25 cellular contexts compared by ENCODE assay signal in the genomic region with DNA sequence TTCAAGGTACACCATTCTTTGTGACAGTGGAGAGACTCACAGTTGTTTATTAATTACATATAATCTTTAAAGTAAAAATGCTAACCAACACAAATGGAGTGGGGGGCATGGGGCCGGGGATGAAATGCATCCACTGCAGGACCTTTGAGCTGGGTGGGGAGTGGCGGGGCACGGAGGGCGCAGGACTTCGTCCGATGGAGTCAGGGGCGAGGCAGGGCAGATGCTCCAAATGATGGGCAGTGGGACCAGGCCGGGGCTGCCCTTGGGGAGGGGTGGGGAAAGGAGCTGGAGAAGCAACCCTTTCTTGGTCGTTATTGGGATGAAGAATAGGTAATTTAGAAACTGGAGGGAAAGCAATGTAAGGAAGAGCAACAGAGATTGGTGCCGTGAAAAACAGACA.
"Had no signal": no experiment of that assay in that cellular context is flagged by ENCODE, and none has a peak within 500 bp of the region (broad histone marks: within the 10 kb centered on the region; RNA-seq: fewer than 3 reads in every experiment).

No MANE protein-coding gene starts in this region.

- H3K36me3 ChIP-seq: ascending aorta, breast epithelium, cardiac muscle cell, colonic mucosa, esophagus muscularis mucosa, gastroesophageal sphincter had no signal

- H3K4me1 ChIP-seq: ascending aorta, breast epithelium, colonic mucosa, esophagus muscularis mucosa, foreskin keratinocyte, gastroesophageal sphincter had no signal

- ATAC-seq: activated naive CD4-positive, alpha-beta T cell treated with anti-CD3 and anti-CD28 coated beads, Interleukin-2, amount 50 U/mL, for 72 hours; activated T-cell treated with anti-CD3 and anti-CD28 coated beads, Interleukin-2, amount 50 U/mL, for 72 hours; foreskin keratinocyte; gastroesophageal sphincter had no signal

- DNase-seq: activated CD4-positive, alpha-beta memory T cell treated with anti-CD3 and anti-CD28 coated beads, Interleukin-2, amount 10 ng/mL, durations not matched to agents 7 days and 5 days; activated CD4-positive, alpha-beta T cell treated with anti-CD3 and anti-CD28 coated beads for 1 hour; activated CD4-positive, alpha-beta T cell treated with anti-CD3 and anti-CD28 coated beads for 4 hours; activated CD4-positive, alpha-beta T cell treated with anti-CD3 and anti-CD28 coated beads, Interleukin-2, amount 10 ng/mL, durations not matched to agents 7 days and 5 days; activated CD4-positive, alpha-beta T cell treated with anti-CD3 and anti-CD28 coated beads, Interleukin-2, amount 50 U/mL, for 4 hours; activated CD8-positive, alpha-beta memory T cell treated with anti-CD3 and anti-CD28 coated beads, Interleukin-2, amount 50 U/mL, for 48 hours; activated gamma-delta T cell; activated naive CD4-positive, alpha-beta T cell; activated naive CD4-positive, alpha-beta T cell treated with anti-CD3 and anti-CD28 coated beads, Interleukin-2, amount 10 ng/mL, durations not matched to agents 7 days and 5 days; activated naive CD8-positive, alpha-beta T cell treated with anti-CD3 and anti-CD28 coated beads, Interleukin-2, amount 10 ng/mL, durations not matched to agents 7 days and 5 days; activated T-cell treated with anti-CD3 and anti-CD28 coated beads for 4 hours; activated T-cell treated with anti-CD3 and anti-CD28 coated beads, Interleukin-2, amount 50 U/mL, for 24 hours; activated T-cell treated with anti-CD3 and anti-CD28 coated beads, Interleukin-2, amount 50 U/mL, for 72 hours; colonic mucosa; effector memory CD4-positive, alpha-beta T cell; foreskin keratinocyte; T-helper 2 cell had no signal

- H3K4me3 ChIP-seq: ascending aorta, breast epithelium, cardiac muscle cell, colonic mucosa, dorsolateral prefrontal cortex, esophagus muscularis mucosa, gastroesophageal sphincter had no signal

- H3K27me3 ChIP-seq: ascending aorta, colonic mucosa had no signal

- H3K27ac ChIP-seq: ascending aorta, breast epithelium, cardiac muscle cell, colonic mucosa, dorsolateral prefrontal cortex, esophagus muscularis mucosa, foreskin keratinocyte, gastroesophageal sphincter, VCaP had no signal

- H3K9me3 ChIP-seq: ascending aorta, breast epithelium, colonic mucosa had no signal
